In the genomic region with DNA sequence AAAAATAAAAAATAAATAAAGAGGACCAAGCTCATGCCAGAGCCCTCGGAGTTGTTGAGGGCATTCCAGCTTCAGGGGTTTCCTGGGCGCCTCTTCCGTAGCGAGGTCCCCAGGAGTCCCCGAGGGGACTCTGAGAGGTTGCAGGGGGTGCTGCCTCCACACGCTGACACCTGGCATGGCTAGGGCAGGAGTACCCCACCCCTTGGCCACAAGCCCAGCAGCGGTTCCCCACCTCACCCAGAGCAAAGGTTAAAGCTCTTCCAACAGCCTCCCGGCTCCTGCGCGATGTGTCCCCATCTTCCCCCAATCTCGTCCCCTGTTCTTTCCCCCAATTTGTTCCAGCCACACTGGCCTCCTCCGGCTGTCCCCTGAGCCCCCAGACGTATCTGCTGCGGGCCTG, we compare ENCODE assay signal across 31 cellular contexts. TPM values are rescaled to one million over a fixed set of nuclear protein-coding genes. Genes with fewer than 3 reads are reported as not detected.
"Had no signal": no experiment of that assay in that cellular context is flagged by ENCODE, and none has a peak within 500 bp of the region (broad histone marks: within the 10 kb centered on the region; RNA-seq: fewer than 3 reads in every experiment).

No MANE protein-coding gene starts in this region.

- H3K4me1 Mint-ChIP-seq: activated T-helper 17 cell treated with anti-CD3 and anti-CD28 coated beads, Interleukin-2, amount 50 U/mL, for 72 hours had no signal

- H3K9me3 ChIP-seq: adrenal gland, body of pancreas, breast epithelium, SJCRH30 had no signal

- H3K9me3 Mint-ChIP-seq: activated CD4-positive, alpha-beta memory T cell treated with anti-CD3 and anti-CD28 coated beads, Interleukin-2, amount 10 ng/mL, durations not matched to agents 7 days and 5 days; activated T-cell treated with anti-CD3 and anti-CD28 coated beads, Interleukin-2, amount 50 U/mL, for 72 hours; activated T-helper 17 cell treated with anti-CD3 and anti-CD28 coated beads, Interleukin-2, amount 50 U/mL, for 72 hours had no signal

- H3K27ac ChIP-seq: adrenal gland, body of pancreas, breast epithelium, SJCRH30, SK-N-MC, WERI-Rb-1 had no signal

- H3K4me3 ChIP-seq: adrenal gland, body of pancreas, breast epithelium, SJCRH30, SK-N-MC had no signal

- H3K4me3 Mint-ChIP-seq: activated CD4-positive, alpha-beta memory T cell treated with anti-CD3 and anti-CD28 coated beads, Interleukin-2, amount 10 ng/mL, durations not matched to agents 7 days and 5 days; activated T-cell treated with anti-CD3 and anti-CD28 coated beads, Interleukin-2, amount 50 U/mL, for 72 hours; activated T-helper 17 cell treated with anti-CD3 and anti-CD28 coated beads, Interleukin-2, amount 50 U/mL, for 72 hours had no signal

- H3K36me3 ChIP-seq: adrenal gland, breast epithelium, SJCRH30, WERI-Rb-1 had no signal

- FAIRE-seq: astrocyte had no signal

- ATAC-seq: activated T-cell treated with anti-CD3 and anti-CD28 coated beads, Interleukin-2, amount 50 U/mL, for 72 hours; activated T-helper 17 cell treated with anti-CD3 and anti-CD28 coated beads, Interleukin-2, amount 50 U/mL, for 72 hours; body of pancreas; Panc1 had no signal

- DNase-seq: activated CD4-positive, alpha-beta memory T cell treated with anti-CD3 and anti-CD28 coated beads, Interleukin-2, amount 10 ng/mL, durations not matched to agents 7 days and 5 days; activated CD4-positive, alpha-beta T cell treated with anti-CD3 and anti-CD28 coated beads for 1 hour; activated CD4-positive, alpha-beta T cell treated with anti-CD3 and anti-CD28 coated beads for 48 hours; activated CD4-positive, CD25-positive, alpha-beta regulatory T cell; activated effector memory CD4-positive, alpha-beta T cell treated with anti-CD3 and anti-CD28 coated beads, Interleukin-2, amount 50 U/mL, for 16 hours; activated naive CD4-positive, alpha-beta T cell; activated naive CD4-positive, alpha-beta T cell treated with anti-CD3 and anti-CD28 coated beads, Interleukin-2, amount 50 U/mL, for 16 hours; activated T-cell treated with anti-CD3 and anti-CD28 coated beads, Interleukin-2, amount 50 U/mL, for 1 hour; activated T-cell treated with anti-CD3 and anti-CD28 coated beads, Interleukin-2, amount 50 U/mL, for 72 hours; adrenal gland; body of pancreas; NCI-H1092 treated with DMSO at 0.1 percent for 48 hours; NCI-H1417; NCI-H146; NCI-H187; NCI-H2029 treated with DMSO at 0.1 percent for 48 hours; NCI-H2171 treated with DMSO at 0.1 percent for 48 hours; NCI-H2227 treated with DMSO at 0.1 percent for 48 hours; NCI-H446; NCI-H510A treated with DMSO at 0.1 percent for 48 hours; NCI-H82; SHP77; SJCRH30; T1000; WERI-Rb-1 had no signal

- H3K27ac Mint-ChIP-seq: activated CD4-positive, alpha-beta memory T cell treated with anti-CD3 and anti-CD28 coated beads, Interleukin-2, amount 10 ng/mL, durations not matched to agents 7 days and 5 days; activated T-cell treated with anti-CD3 and anti-CD28 coated beads, Interleukin-2, amount 50 U/mL, for 72 hours; activated T-helper 17 cell treated with anti-CD3 and anti-CD28 coated beads, Interleukin-2, amount 50 U/mL, for 72 hours had no signal

RNA-seq across cellular contexts. Expression of a gene that starts 4.5 kb away (rescaled TPM):
- total RNA-seq: activated CD8-positive, alpha-beta memory T cell treated with anti-CD3 and anti-CD28 coated beads for 36 hours; body of pancreas had no signal
